13 cellular contexts compared by ENCODE assay signal in genomic region chr9:93599571-93600403, GRCh38.
DNase-seq lines count a peak whose midpoint lies in the region; ATAC-seq, FAIRE-seq and TF ChIP-seq lines count a peak whose summit lies in the region.
"Had no signal": no experiment of that assay in that cellular context is flagged by ENCODE, and none has a peak within 500 bp of the region (broad histone marks: within the 10 kb centered on the region; RNA-seq: fewer than 3 reads in every experiment).

No MANE protein-coding gene starts in this region.

- no peak for TF ChIP-seq CTCF in GM20000 (IDR thresholded peaks at IDR 0.05; ENCODE audit: extremely low read depth, missing control alignments)

- ATAC-seq in stimulated activated naive B cell treated with anti-CD40 and anti-IgM and Interleukin-4, amounts not matched to agents 10 μg/mL and 1 μg/mL and 100 μg/mL, for 72 hours (replicated peaks), result peak in 1 of 2 donors; percentile 21
- ATAC-seq in GM21528 (IDR thresholded peaks at IDR 0.05; ENCODE audit: low FRiP score, unreplicated experiment), result no peak

- H3K4me1 Mint-ChIP-seq in stimulated activated naive B cell treated with anti-CD40 and anti-IgM and Interleukin-4, amounts not matched to agents 10 μg/mL and 1 μg/mL and 100 μg/mL, for 72 hours, result peaks cover 53 to 64% of the 10 kb centered on the region in 2 donors

- peak overlapping the region; percentile 3 for H3K27ac Mint-ChIP-seq in stimulated activated naive B cell treated with anti-CD40 and anti-IgM and Interleukin-4, amounts not matched to agents 10 μg/mL and 1 μg/mL and 100 μg/mL, for 72 hours
- H3K27ac Mint-ChIP-seq: mesothelial cell of epicardium had no signal

- H3K9me3 Mint-ChIP-seq in stimulated activated naive B cell treated with anti-CD40 and anti-IgM and Interleukin-4, amounts not matched to agents 10 μg/mL and 1 μg/mL and 100 μg/mL, for 72 hours, result no peaks in the 10 kb centered on the region

- peaks cover 0 to 2% of the 10 kb centered on the region in 2 donors for H3K36me3 Mint-ChIP-seq in stimulated activated naive B cell treated with anti-CD40 and anti-IgM and Interleukin-4, amounts not matched to agents 10 μg/mL and 1 μg/mL and 100 μg/mL, for 72 hours

- H3K4me3 Mint-ChIP-seq in stimulated activated naive B cell treated with anti-CD40 and anti-IgM and Interleukin-4, amounts not matched to agents 10 μg/mL and 1 μg/mL and 100 μg/mL, for 72 hours, result no peak overlapping the region
- H3K4me3 Mint-ChIP-seq: mesothelial cell of epicardium had no signal

- DNase-seq in activated CD8-positive, alpha-beta memory T cell treated with anti-CD3 and anti-CD28 coated beads, Interleukin-2, amount 50 U/mL, for 48 hours, result peak; percentile 36
- DNase-seq in activated CD8-positive, alpha-beta memory T cell treated with anti-CD3 and anti-CD28 coated beads for 24 hours, result no peak
- DNase-seq in HTR-8/SVneo (ENCODE audit: insufficient read length, low spot score) (no peak), ecto neural progenitor cell (ENCODE audit: low spot score) (peak; percentile 40), GM20000 (ENCODE audit: low spot score) (no peak), midbrain (lab: John Stamatoyannopoulos, UW) (no peak)
- DNase-seq in stimulated activated naive B cell treated with anti-CD40 and anti-IgM and Interleukin-4, amounts not matched to agents 10 μg/mL and 1 μg/mL and 100 μg/mL, for 72 hours, result no peak
- DNase-seq: effector CD4-positive, alpha-beta T cell; heart right ventricle; KG1; NCI-H2227 treated with DMSO at 0.1 percent for 48 hours had no signal

- peak; percentile 72 for FAIRE-seq in HTR-8/SVneo (lab: Jason Lieb, UNC)

- H3K27me3 Mint-ChIP-seq in stimulated activated naive B cell treated with anti-CD40 and anti-IgM and Interleukin-4, amounts not matched to agents 10 μg/mL and 1 μg/mL and 100 μg/mL, for 72 hours, result no peaks in the 10 kb centered on the region

Comparison
In these comparisons a context has a peak if more than half of its experiments do, and no peak if none do; other contexts are left out.
1. DNase-seq: peak in activated CD8-positive, alpha-beta memory T cell treated with anti-CD3 and anti-CD28 coated beads, Interleukin-2, amount 50 U/mL, for 48 hours (single experiment) and ecto neural progenitor cell (single experiment); none in activated CD8-positive, alpha-beta memory T cell treated with anti-CD3 and anti-CD28 coated beads for 24 hours (single experiment), HTR-8/SVneo (single experiment), stimulated activated naive B cell treated with anti-CD40 and anti-IgM and Interleukin-4, amounts not matched to agents 10 μg/mL and 1 μg/mL and 100 μg/mL, for 72 hours (single experiment), GM20000 (single experiment) and midbrain (single experiment).